ENCODE assay signal across 20 cellular contexts in the genomic region with DNA sequence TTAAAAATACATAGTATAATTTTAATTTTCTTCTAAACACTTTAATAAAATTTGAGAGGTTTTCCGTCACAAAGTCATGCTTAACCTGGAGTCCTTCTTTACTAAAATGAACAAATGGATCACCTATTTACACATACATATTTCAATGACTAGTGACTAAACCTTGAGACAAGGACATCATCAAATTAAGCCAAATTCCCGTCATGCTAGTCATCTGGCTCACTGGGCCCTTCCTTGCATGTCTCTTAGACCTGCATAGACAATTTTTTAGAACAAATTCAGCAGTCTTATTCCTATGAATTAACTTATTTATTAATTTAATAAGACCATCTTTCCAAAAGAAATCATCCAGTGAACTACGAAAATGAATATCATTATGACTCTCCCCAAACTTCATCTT. TPM values are rescaled to one million over a fixed set of nuclear protein-coding genes. Genes with fewer than 3 reads are reported as not detected.
DNase-seq lines count a peak whose midpoint lies in the region; ATAC-seq and TF ChIP-seq lines count a peak whose summit lies in the region.
"Had no signal": no experiment of that assay in that cellular context is flagged by ENCODE, and none has a peak within 500 bp of the region (broad histone marks: within the 10 kb centered on the region; RNA-seq: fewer than 3 reads in every experiment).

No MANE protein-coding gene starts in this region.

- no peak for TF ChIP-seq CTCF in uterus (IDR thresholded peaks at IDR 0.05)

- no peak overlapping the region for H3K4me3 Mint-ChIP-seq in activated CD4-positive, alpha-beta T cell treated with anti-CD3 and anti-CD28 coated beads, Interleukin-2, amount 10 ng/mL, durations not matched to agents 24 days and 14 days
- H3K4me3 Mint-ChIP-seq in T-helper 17 cell = no peak overlapping the region
- H3K4me3 Mint-ChIP-seq: CD4-positive, alpha-beta T cell; HFFc6 had no signal

- ATAC-seq in T-helper 17 cell (no peak), HG03457 (IDR thresholded peaks at IDR 0.05; ENCODE audit: unreplicated experiment) (no peak)
- ATAC-seq: A549, HCT116, HepG2 had no signal

- no peak overlapping the region for H3K27ac ChIP-seq in uterus
- no peak overlapping the region for H3K27ac ChIP-seq in caudate nucleus (ENCODE audit: low read depth, low read length)
- H3K27ac ChIP-seq: 22Rv1, A549, C4-2B had no signal

- DNase-seq in activated CD4-positive, alpha-beta T cell treated with anti-CD3 and anti-CD28 coated beads, Interleukin-2, amount 10 ng/mL, durations not matched to agents 24 days and 14 days = peak; percentile 37
- no peak for DNase-seq in activated CD4-positive, alpha-beta T cell treated with anti-CD3 and anti-CD28 coated beads for 48 hours
- DNase-seq in ELR (ENCODE audit: low read depth) (peak; percentile 37), T-helper 17 cell (no peak), kidney tubule cell (ENCODE audit: low spot score) (peak; percentile 78), uterus (no peak), caudate nucleus (lab: John Stamatoyannopoulos, UW) (no peak)
- DNase-seq: AML-193; Caco-2; CD4-positive, alpha-beta T cell; GDM1; GOT3; H7; HFFc6 had no signal

- H3K36me3 ChIP-seq in uterus = no peaks in the 10 kb centered on the region

- peaks cover 63% of the 10 kb centered on the region for H3K36me3 Mint-ChIP-seq in activated CD4-positive, alpha-beta T cell treated with anti-CD3 and anti-CD28 coated beads, Interleukin-2, amount 10 ng/mL, durations not matched to agents 24 days and 14 days (ENCODE audit: low read depth)
- H3K36me3 Mint-ChIP-seq in T-helper 17 cell (ENCODE audit: low read depth) = peaks cover 7% of the 10 kb centered on the region

- H3K27me3 ChIP-seq in uterus = no peaks in the 10 kb centered on the region

- no peaks in the 10 kb centered on the region for H3K9me3 ChIP-seq in T-helper 17 cell (ENCODE audit: control insufficient read depth, low read length, poor library complexity, severe bottlenecking)
- no peaks in the 10 kb centered on the region for H3K9me3 ChIP-seq in uterus
- H3K9me3 ChIP-seq: A549, Caco-2 had no signal

- intact Hi-C loops in activated CD4-positive, alpha-beta T cell treated with anti-CD3 and anti-CD28 coated beads, Interleukin-2, amount 10 ng/mL, durations not matched to agents 24 days and 14 days (cut with micrococcal nuclease) = no loop called here
- intact Hi-C loops in uterus (cut with DNase I; ENCODE audit: low total_unique reads) = no loop called here

- no peak for TF ChIP-seq POLR2A in uterus (IDR thresholded peaks at IDR 0.05)

- H3K9me3 Mint-ChIP-seq in activated CD4-positive, alpha-beta T cell treated with anti-CD3 and anti-CD28 coated beads, Interleukin-2, amount 10 ng/mL, durations not matched to agents 24 days and 14 days = no peaks in the 10 kb centered on the region
- H3K9me3 Mint-ChIP-seq: CD4-positive, alpha-beta T cell; HFFc6 had no signal

- H3K4me1 Mint-ChIP-seq in activated CD4-positive, alpha-beta T cell treated with anti-CD3 and anti-CD28 coated beads, Interleukin-2, amount 10 ng/mL, durations not matched to agents 24 days and 14 days = peaks cover 21% of the 10 kb centered on the region
- H3K4me1 Mint-ChIP-seq in T-helper 17 cell = peaks cover 12% of the 10 kb centered on the region

- no peak overlapping the region for H3K4me3 ChIP-seq in uterus
- H3K4me3 ChIP-seq: A549 had no signal

- H3K27ac Mint-ChIP-seq in activated CD4-positive, alpha-beta T cell treated with anti-CD3 and anti-CD28 coated beads, Interleukin-2, amount 10 ng/mL, durations not matched to agents 24 days and 14 days = no peak overlapping the region
- peak overlapping the region; percentile 59 for H3K27ac Mint-ChIP-seq in T-helper 17 cell
- H3K27ac Mint-ChIP-seq: HFFc6 had no signal

- no peaks in the 10 kb centered on the region for H3K4me1 ChIP-seq in uterus
- H3K4me1 ChIP-seq: A549 had no signal

- H3K27me3 Mint-ChIP-seq in activated CD4-positive, alpha-beta T cell treated with anti-CD3 and anti-CD28 coated beads, Interleukin-2, amount 10 ng/mL, durations not matched to agents 24 days and 14 days = no peaks in the 10 kb centered on the region
- H3K27me3 Mint-ChIP-seq in T-helper 17 cell = no peaks in the 10 kb centered on the region
- H3K27me3 Mint-ChIP-seq: CD4-positive, alpha-beta T cell had no signal

RNA-seq across cellular contexts. Expression of a gene that starts 26.6 kb away (rescaled TPM):
- 48.9 and 51.3 TPM in 2 replicates for total RNA-seq in activated CD4-positive, alpha-beta T cell treated with anti-CD3 and anti-CD28 coated beads, Interleukin-2, amount 10 ng/mL, durations not matched to agents 24 days and 14 days
- total RNA-seq in T-helper 17 cell = 10 to 100 TPM; 42.7 to 65.6 TPM
- 10 to 100 TPM in 3 of 4 donors, 1 to 10 TPM in 1; 9.5 to 29.2 (median 17.1) TPM for total RNA-seq in uterus
- total RNA-seq: H7 had no signal

RNA-seq across cellular contexts. Expression of a gene that starts 33.0 kb away (rescaled TPM):
- total RNA-seq in activated CD4-positive, alpha-beta T cell treated with anti-CD3 and anti-CD28 coated beads, Interleukin-2, amount 10 ng/mL, durations not matched to agents 24 days and 14 days = 38.2 and 39.4 TPM in 2 replicates
- 10 to 100 TPM; 72.4 to 80.7 TPM for total RNA-seq in T-helper 17 cell
- 10 to 100 TPM; 32.5 to 93.9 (median 51.1) TPM for total RNA-seq in uterus

Comparison
In these comparisons a context has a peak if more than half of its experiments do, and no peak if none do; other contexts are left out.
1. DNase-seq: peak in activated CD4-positive, alpha-beta T cell treated with anti-CD3 and anti-CD28 coated beads, Interleukin-2, amount 10 ng/mL, durations not matched to agents 24 days and 14 days (single experiment), ELR (single experiment) and kidney tubule cell (single experiment); none in activated CD4-positive, alpha-beta T cell treated with anti-CD3 and anti-CD28 coated beads for 48 hours (single experiment), T-helper 17 cell (0 of 3), uterus (0 of 2) and caudate nucleus (0 of 61).